ENCODE assay signal across 8 cellular contexts in the genomic region with DNA sequence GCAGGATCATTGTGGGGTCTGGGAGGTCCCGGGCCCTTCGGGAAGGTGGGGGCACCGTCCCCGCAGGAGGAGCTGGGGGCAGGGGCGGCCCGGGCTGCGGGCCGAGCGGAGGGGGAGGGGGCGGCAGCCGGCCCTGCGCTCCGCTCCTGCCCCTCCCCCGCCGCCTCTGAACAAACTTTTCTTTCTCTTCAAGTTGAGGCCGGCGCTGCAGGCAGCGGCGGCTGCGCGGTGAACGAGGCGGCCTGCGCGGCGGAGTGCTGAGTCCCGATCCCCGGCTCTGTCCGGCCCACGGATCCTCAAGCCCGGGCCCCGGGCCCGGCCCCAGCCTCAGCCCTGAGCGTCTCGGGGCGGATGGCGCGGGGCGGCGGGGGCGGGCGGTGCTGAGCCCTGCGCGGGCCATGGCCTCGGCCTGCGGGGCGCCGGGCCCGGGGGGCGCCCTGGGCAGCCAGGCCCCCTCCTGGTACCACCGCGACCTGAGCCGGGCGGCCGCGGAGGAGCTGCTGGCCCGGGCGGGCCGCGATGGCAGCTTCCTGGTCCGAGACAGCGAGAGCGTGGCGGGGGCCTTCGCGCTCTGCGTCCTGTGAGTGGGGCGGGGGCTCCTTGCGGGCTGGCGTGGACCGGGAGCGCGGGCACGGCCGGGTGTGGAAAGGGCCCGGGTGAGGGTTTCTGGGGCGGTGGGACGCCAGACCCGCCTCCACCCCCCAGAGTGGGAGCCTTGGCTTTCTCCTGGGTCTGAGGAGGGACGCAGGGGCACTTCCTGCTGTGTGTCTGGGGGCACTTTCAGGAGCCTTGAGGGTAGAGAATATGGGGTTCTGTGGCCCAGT. TPM values are rescaled to one million over a fixed set of nuclear protein-coding genes. Genes with fewer than 3 reads are reported as not detected.
DNase-seq lines count a peak whose midpoint lies in the region; ATAC-seq and TF ChIP-seq lines count a peak whose summit lies in the region.

A gene with protein sequence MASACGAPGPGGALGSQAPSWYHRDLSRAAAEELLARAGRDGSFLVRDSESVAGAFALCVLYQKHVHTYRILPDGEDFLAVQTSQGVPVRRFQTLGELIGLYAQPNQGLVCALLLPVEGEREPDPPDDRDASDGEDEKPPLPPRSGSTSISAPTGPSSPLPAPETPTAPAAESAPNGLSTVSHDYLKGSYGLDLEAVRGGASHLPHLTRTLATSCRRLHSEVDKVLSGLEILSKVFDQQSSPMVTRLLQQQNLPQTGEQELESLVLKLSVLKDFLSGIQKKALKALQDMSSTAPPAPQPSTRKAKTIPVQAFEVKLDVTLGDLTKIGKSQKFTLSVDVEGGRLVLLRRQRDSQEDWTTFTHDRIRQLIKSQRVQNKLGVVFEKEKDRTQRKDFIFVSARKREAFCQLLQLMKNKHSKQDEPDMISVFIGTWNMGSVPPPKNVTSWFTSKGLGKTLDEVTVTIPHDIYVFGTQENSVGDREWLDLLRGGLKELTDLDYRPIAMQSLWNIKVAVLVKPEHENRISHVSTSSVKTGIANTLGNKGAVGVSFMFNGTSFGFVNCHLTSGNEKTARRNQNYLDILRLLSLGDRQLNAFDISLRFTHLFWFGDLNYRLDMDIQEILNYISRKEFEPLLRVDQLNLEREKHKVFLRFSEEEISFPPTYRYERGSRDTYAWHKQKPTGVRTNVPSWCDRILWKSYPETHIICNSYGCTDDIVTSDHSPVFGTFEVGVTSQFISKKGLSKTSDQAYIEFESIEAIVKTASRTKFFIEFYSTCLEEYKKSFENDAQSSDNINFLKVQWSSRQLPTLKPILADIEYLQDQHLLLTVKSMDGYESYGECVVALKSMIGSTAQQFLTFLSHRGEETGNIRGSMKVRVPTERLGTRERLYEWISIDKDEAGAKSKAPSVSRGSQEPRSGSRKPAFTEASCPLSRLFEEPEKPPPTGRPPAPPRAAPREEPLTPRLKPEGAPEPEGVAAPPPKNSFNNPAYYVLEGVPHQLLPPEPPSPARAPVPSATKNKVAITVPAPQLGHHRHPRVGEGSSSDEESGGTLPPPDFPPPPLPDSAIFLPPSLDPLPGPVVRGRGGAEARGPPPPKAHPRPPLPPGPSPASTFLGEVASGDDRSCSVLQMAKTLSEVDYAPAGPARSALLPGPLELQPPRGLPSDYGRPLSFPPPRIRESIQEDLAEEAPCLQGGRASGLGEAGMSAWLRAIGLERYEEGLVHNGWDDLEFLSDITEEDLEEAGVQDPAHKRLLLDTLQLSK (plus strand): TSS at position 181 of the 824 bp plus-strand sequence. CDS start 218 bp downstream, at position 399.

- H3K9me3 ChIP-seq in SJSA1 (replicated peaks) = no peaks in the 10 kb centered on the region

- BruUV-seq in MCF 10A (replicated peaks; lab: Mats Ljungman, UMichigan) = no TSS peak

- ATAC-seq in GM19455 (IDR thresholded peaks at IDR 0.05; ENCODE audit: unreplicated experiment) = no peak

- TF ChIP-seq CTCF in MCF 10A (IDR thresholded peaks at IDR 0.05; ENCODE audit: unreplicated experiment) = no peak

- H3K27ac ChIP-seq in SJSA1 = peak within 1 kb of the TSS; percentile 54; the same call in 1 of the 2 replicates
- H3K27ac ChIP-seq in skin epidermis = peak within 1 kb of the TSS; percentile 23 to 97 (median 91)

- intact Hi-C loops in MCF 10A (cut with micrococcal nuclease) = loop anchor here (1.0 to 2.0 kb wide), 2 partner anchors 41 to 122 kb away; a partner anchor contains a TSS

- peaks cover 8% of the 10 kb centered on the region for H3K4me1 Mint-ChIP-seq in MCF 10A (ENCODE audit: insufficient read depth, unreplicated experiment)

- CTCF ChIA-PET in MCF 10A (lab: Yijun Ruan, JAX) = interaction anchor here (0.6 to 1.7 kb wide), 4 partner anchors 42 to 266 kb away, joined by 3 to 7 read pairs (median 3); no protein-coding TSS in a partner anchor

- DNase-seq in NCI-H82 (lab: John Stamatoyannopoulos, UW) (peak; percentile 27), NCI-H82 treated with DMSO at 0.1 percent for 48 hours (lab: John Stamatoyannopoulos, UW; ENCODE audit: unreplicated experiment) (no peak), SJSA1 (ENCODE audit: low read depth in 1 of 2, low spot score in 2 of 2) (peak; percentile 15 to 36), MCF 10A (ENCODE audit: unreplicated experiment) (peak; percentile 45), iPS-NIHi11 (ENCODE audit: low spot score) (peak; percentile 70), NCI-H1694 treated with DMSO at 0.1 percent for 48 hours (lab: John Stamatoyannopoulos, UW) (no peak)

- no peaks in the 10 kb centered on the region for H3K9me3 Mint-ChIP-seq in MCF 10A (ENCODE audit: unreplicated experiment)

- POLR2A ChIA-PET in MCF 10A (lab: Yijun Ruan, JAX) = interaction anchor here (0.8 to 3.8 kb wide), 12 partner anchors 11 to 1877 kb away, joined by 3 to 27 read pairs (median 5); a partner anchor contains a TSS

- peak within 1 kb of the TSS; percentile 65 for H3K4me3 ChIP-seq in SJSA1
- H3K4me3 ChIP-seq in skin epidermis = peak within 1 kb of the TSS; percentile 63 to 89 (median 81)

- no peaks in the 10 kb centered on the region; the same call in 1 of the 2 replicates for H3K4me1 ChIP-seq in SJSA1 (replicated peaks)

- peak within 1 kb of the TSS; percentile 84 for H3K27ac Mint-ChIP-seq in MCF 10A (ENCODE audit: low read depth, unreplicated experiment)

- H3K36me3 Mint-ChIP-seq in MCF 10A (ENCODE audit: insufficient read depth, unreplicated experiment) = peaks cover 16% of the 10 kb centered on the region

- peak within 1 kb of the TSS; percentile 87 for H3K4me3 Mint-ChIP-seq in MCF 10A (ENCODE audit: unreplicated experiment)

- H3K27me3 Mint-ChIP-seq in MCF 10A (ENCODE audit: insufficient read depth, unreplicated experiment) = no peaks in the 10 kb centered on the region

- peaks cover 11% of the 10 kb centered on the region for H3K36me3 ChIP-seq in SJSA1

- no peaks in the 10 kb centered on the region for H3K27me3 ChIP-seq in SJSA1 (replicated peaks)

RNA-seq across cellular contexts. Expression of the gene that starts here (rescaled TPM):
- total RNA-seq in SJSA1 (2014; rRNA removed; shearing (Covaris generic)) = 21.5 and 27.7 TPM in 2 replicates
- 90.2 and 104 TPM in 2 replicates for total RNA-seq in MCF 10A (2022)

Comparison
In these comparisons a context has a peak if more than half of its experiments do, and no peak if none do; other contexts are left out.
1. DNase-seq: peak in NCI-H82 (single experiment), SJSA1 (2 of 2), MCF 10A (single experiment) and iPS-NIHi11 (single experiment); none in NCI-H82 treated with DMSO at 0.1 percent for 48 hours (single experiment) and NCI-H1694 treated with DMSO at 0.1 percent for 48 hours (single experiment).